12 cellular contexts compared by ENCODE assay signal in the genomic region with DNA sequence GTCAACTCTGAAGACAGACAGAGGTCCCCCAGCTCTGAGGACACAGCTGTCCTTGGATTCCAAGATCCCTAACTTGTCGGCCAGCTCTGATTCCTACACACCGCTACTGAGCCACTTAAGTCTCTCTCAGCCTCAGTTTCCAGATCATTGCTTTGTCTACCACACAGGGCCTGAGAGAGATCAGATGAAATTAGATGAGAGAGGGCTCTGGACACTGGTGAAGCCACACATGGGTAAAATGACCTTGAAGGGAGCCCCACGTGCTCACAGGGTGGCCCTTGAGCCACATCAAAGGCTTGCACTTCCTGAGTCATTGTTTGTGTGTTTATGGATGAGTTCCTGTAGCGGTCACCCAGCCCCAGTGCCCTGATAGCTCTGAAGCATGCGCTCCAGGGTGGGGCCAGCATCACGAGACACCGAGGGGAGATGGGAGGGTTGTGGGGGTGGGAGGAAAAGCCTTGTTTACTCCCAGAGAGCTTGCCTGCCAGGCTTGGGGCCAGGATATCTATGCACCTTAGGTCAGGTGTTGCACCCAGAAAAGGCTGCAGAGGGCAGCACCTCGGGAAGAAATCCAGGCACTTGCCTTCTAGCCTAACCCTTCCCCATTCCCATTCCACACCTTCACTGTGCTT. TPM values are rescaled to one million over a fixed set of nuclear protein-coding genes. Genes with fewer than 3 reads are reported as not detected.
A peak's percentile ranks its signal among the peaks of the same experiment; 100 is the strongest.
DNase-seq lines count a peak whose midpoint lies in the region; ATAC-seq, FAIRE-seq and TF ChIP-seq lines count a peak whose summit lies in the region.
"Had no signal": no experiment of that assay in that cellular context is flagged by ENCODE, and none has a peak within 500 bp of the region (broad histone marks: within the 10 kb centered on the region; RNA-seq: fewer than 3 reads in every experiment).

No MANE protein-coding gene starts in this region.

- TF ChIP-seq CTCF in IMR-90 (conservative IDR thresholded peaks at IDR 0.05; ENCODE audit: low read depth, low read length) (0 out of 2 replicates have a peak, but pooled peaks have one; percentile 3), GM12878 (IDR thresholded peaks at IDR 0.05 in 2 of 3, conservative IDR thresholded peaks at IDR 0.05 in 1 of 3; ENCODE audit: control insufficient read depth in 2 of 3, extremely low read depth in 1 of 3, insufficient read depth in 1 of 3, low read depth in 3 of 3, low read length in 3 of 3) (peak in 1 of 3 experiments; percentile 11; a peak in 2 of 6 replicates), left lung (IDR thresholded peaks at IDR 0.05) (no peak)
- no peak for TF ChIP-seq CTCF in CD8-positive, alpha-beta T cell (IDR thresholded peaks at IDR 0.05)

- no peak overlapping the region for H2BK20ac ChIP-seq in IMR-90 (ENCODE audit: low read depth, low read length)

- H3K23ac ChIP-seq in IMR-90 (ENCODE audit: low read depth, low read length) = no peak overlapping the region

- no peak overlapping the region for H3K9ac ChIP-seq in IMR-90 (ENCODE audit: low read depth, low read length)
- H3K9ac ChIP-seq in GM12878 (ENCODE audit: control insufficient read depth, insufficient read depth, low read length) = no peak overlapping the region

- H3K4me2 ChIP-seq in IMR-90 (ENCODE audit: low read depth, low read length) = no peak overlapping the region
- no peak overlapping the region for H3K4me2 ChIP-seq in GM12878 (ENCODE audit: control insufficient read depth, insufficient read depth)

- no peak overlapping the region for H2AK5ac ChIP-seq in IMR-90 (ENCODE audit: low read depth, low read length)

- H3K4me1 ChIP-seq in IMR-90 (ENCODE audit: control insufficient read depth, insufficient read depth, low read length) = no peaks in the 10 kb centered on the region
- H3K4me1 ChIP-seq in GM12878 (ENCODE audit: control insufficient read depth, insufficient read depth, low read length) = no peaks in the 10 kb centered on the region
- H3K4me1 ChIP-seq in left lung = no peaks in the 10 kb centered on the region
- no peaks in the 10 kb centered on the region for H3K4me1 ChIP-seq in CD8-positive, alpha-beta T cell (ENCODE audit: insufficient read depth, low read length)
- H3K4me1 ChIP-seq: tibial artery had no signal

- H3K9me3 Mint-ChIP-seq in CD8-positive, alpha-beta T cell = no peaks in the 10 kb centered on the region

- WGBS in IMR-90 (ENCODE audit: extremely low coverage in 2 of 2, insufficient read length in 1 of 2), 2 experiments = no CpG with 5 or more reads among the region's 8 CpGs
- WGBS in GM12878 (ENCODE audit: insufficient coverage, insufficient replicate concordance, low lambda C conversion rate, missing lambda C conversion rate) = 28% methylated on average over 8 of the region's 8 CpGs

- no peak overlapping the region for H3K14ac ChIP-seq in IMR-90 (replicated peaks; ENCODE audit: low read depth, low read length)

- H2BK5ac ChIP-seq in IMR-90 (ENCODE audit: low read depth, low read length, poor library complexity, severe bottlenecking) = no peak overlapping the region

- H2AFZ ChIP-seq in IMR-90 (replicated peaks; ENCODE audit: low read length, poor library complexity) = no peak overlapping the region
- H2AFZ ChIP-seq in GM12878 (ENCODE audit: control insufficient read depth, low read depth, low read length) = no peak overlapping the region

- TF ChIP-seq POLR2A in IMR-90 (IDR thresholded peaks at IDR 0.05; ENCODE audit: low read depth, low read length) (no peak), GM12878 (IDR thresholded peaks at IDR 0.05; ENCODE audit: low read depth, low read length) (no peak)

- in situ Hi-C loops in Caki2 (cut with HindIII; ENCODE audit: low pct_unique_long_range_greater_than_20kb, low sequenced_read_pairs) (no loop called here), IMR-90 (cut with MboI; ENCODE audit: low sequenced_read_pairs) (no loop called here), GM12878 (cut with MboI) (no loop called here)

- H3K9me3 ChIP-seq in IMR-90 (ENCODE audit: control insufficient read depth, insufficient read depth, low read length) = no peaks in the 10 kb centered on the region
- no peaks in the 10 kb centered on the region for H3K9me3 ChIP-seq in GM12878 (replicated peaks; ENCODE audit: control insufficient read depth, insufficient read depth, low read length)
- peaks cover 0 to 3% of the 10 kb centered on the region in 2 donors for H3K9me3 ChIP-seq in left lung
- no peaks in the 10 kb centered on the region for H3K9me3 ChIP-seq in CD8-positive, alpha-beta T cell (ENCODE audit: low read length)
- H3K9me3 ChIP-seq: tibial artery had no signal

- CTCF ChIA-PET in IMR-90 (lab: Yijun Ruan, JAX) = interaction anchor here (1.4 kb wide), 1 partner anchor 14 kb away, joined by 3 read pairs; no protein-coding TSS in a partner anchor
- CTCF ChIA-PET in GM12878 (lab: Yijun Ruan, JAX) = interaction anchor here (0.7 kb wide), 1 partner anchor 149 kb away, joined by 3 read pairs; no protein-coding TSS in a partner anchor
- CTCF ChIA-PET in CD8-positive, alpha-beta T cell (lab: Charles Lee) = no interaction called here

- no peaks in the 10 kb centered on the region for H3K27me3 Mint-ChIP-seq in CD8-positive, alpha-beta T cell (ENCODE audit: low read depth)
- H3K27me3 Mint-ChIP-seq: activated B cell treated with CpG ODN at 0.5 μM for 24 hours had no signal

- no peak overlapping the region for H2AK9ac ChIP-seq in IMR-90 (replicated peaks; ENCODE audit: low read depth, low read length, poor library complexity)

- H4K5ac ChIP-seq in IMR-90 (ENCODE audit: low read depth, low read length) = no peak overlapping the region

- H3K4me3 ChIP-seq in IMR-90 (ENCODE audit: insufficient read depth, low read depth, low read length) = no peak overlapping the region
- no peak overlapping the region for H3K4me3 ChIP-seq in GM12878
- H3K4me3 ChIP-seq in left lung = no peak overlapping the region
- no peak overlapping the region for H3K4me3 ChIP-seq in CD8-positive, alpha-beta T cell (ENCODE audit: low read depth, low read length)
- H3K4me3 ChIP-seq: tibial artery had no signal

- H4K91ac ChIP-seq in IMR-90 (ENCODE audit: insufficient read depth, low read depth, low read length) = no peak overlapping the region

- no peaks in the 10 kb centered on the region for H3K4me1 Mint-ChIP-seq in CD8-positive, alpha-beta T cell (ENCODE audit: low read depth)
- H3K4me1 Mint-ChIP-seq: activated B cell treated with CpG ODN at 0.5 μM for 24 hours had no signal

- H3K56ac ChIP-seq in IMR-90 (ENCODE audit: extremely low read depth, insufficient read depth, low read length) = no peak overlapping the region

- no peak overlapping the region for H3K27ac Mint-ChIP-seq in CD8-positive, alpha-beta T cell
- H3K27ac Mint-ChIP-seq: activated B cell treated with CpG ODN at 0.5 μM for 24 hours had no signal

- H4K8ac ChIP-seq in IMR-90 (ENCODE audit: low read depth in 2 of 2, low read length in 2 of 2) = no peak overlapping the region

- peak; percentile 31 for DNase-seq in Caki2 (ENCODE audit: low read depth)
- no peak for DNase-seq in IMR-90
- no peak for DNase-seq in GM12878 (ENCODE audit: low read depth, low spot score)
- DNase-seq in left lung = no peak
- DNase-seq in CD8-positive, alpha-beta T cell = no peak
- DNase-seq in NCI-H2029 (lab: John Stamatoyannopoulos, UW) = no peak
- no peak for DNase-seq in activated CD4-positive, CD25-positive, alpha-beta regulatory T cell treated with anti-CD3 and anti-CD28 coated beads, Interleukin-2, amount 50 U/mL, for 72 hours
- DNase-seq: activated B cell treated with CpG ODN at 0.5 μM for 24 hours; stimulated activated CD4-positive, alpha-beta T cell treated with anti-CD3 and anti-CD28 coated beads, Interleukin-2, amount 100 ng/mL, for 24 hours; tibial artery had no signal

- no peak overlapping the region for H3K18ac ChIP-seq in IMR-90 (ENCODE audit: low read depth, low read length)

- POLR2A ChIA-PET in IMR-90 (lab: Charles Lee; ENCODE audit: unreplicated experiment) (no interaction called here), GM12878 (lab: Charles Lee) (no interaction called here)
- POLR2A ChIA-PET in CD8-positive, alpha-beta T cell (lab: Charles Lee) = no interaction called here

- H3K27ac ChIP-seq in IMR-90 (ENCODE audit: insufficient read depth, low read length) = no peak overlapping the region
- no peak overlapping the region for H3K27ac ChIP-seq in GM12878 (ENCODE audit: control insufficient read depth, insufficient read depth)
- H3K27ac ChIP-seq in left lung = no peak overlapping the region
- H3K27ac ChIP-seq in CD8-positive, alpha-beta T cell (ENCODE audit: low read depth, low read length) = no peak overlapping the region
- H3K27ac ChIP-seq: tibial artery had no signal

- no peak overlapping the region for H3K4ac ChIP-seq in IMR-90 (ENCODE audit: low read depth, low read length)

- BruUV-seq in IMR-90 (replicated peaks; lab: Mats Ljungman, UMichigan) (no TSS peak), GM12878 (replicated peaks; lab: Mats Ljungman, UMichigan) (no TSS peak)

- H3K9me1 ChIP-seq in IMR-90 (ENCODE audit: insufficient read depth, low read length) = no peaks in the 10 kb centered on the region

- H2BK120ac ChIP-seq in IMR-90 (ENCODE audit: low read depth, low read length) = no peak overlapping the region

- RAD21 ChIA-PET in GM12878 (lab: Charles Lee; ENCODE audit: unreplicated experiment) = no interaction called here

- SMC1A ChIA-PET in GM12878 (lab: Charles Lee; ENCODE audit: uncharacterized antibody, unreplicated experiment) = interaction anchor here (1.3 kb wide), 1 partner anchor 10 kb away, joined by 5 read pairs; no protein-coding TSS in a partner anchor

- H2BK15ac ChIP-seq in IMR-90 (ENCODE audit: low read depth, low read length) = no peak overlapping the region

- ATAC-seq in IMR-90 (ENCODE audit: low read depth) (no peak), GM12878 (peak; percentile 32), left lung (peak; percentile 58), HG03025 (IDR thresholded peaks at IDR 0.05; ENCODE audit: low FRiP score, unreplicated experiment) (no peak)
- ATAC-seq in CD8-positive, alpha-beta T cell = no peak

- TF ChIP-seq RAD21 in IMR-90 (IDR thresholded peaks at IDR 0.05; ENCODE audit: low read length) (no peak), GM12878 (IDR thresholded peaks at IDR 0.05; ENCODE audit: insufficient read depth, low read depth, low read length) (no peak)

- H4K20me1 ChIP-seq in IMR-90 (ENCODE audit: insufficient read depth, low read length) = no peaks in the 10 kb centered on the region
- no peaks in the 10 kb centered on the region for H4K20me1 ChIP-seq in GM12878 (ENCODE audit: control insufficient read depth, insufficient read depth)

- no peak for FAIRE-seq in GM12878 (lab: Jason Lieb, UNC)

- no peak overlapping the region for H3K4me3 Mint-ChIP-seq in CD8-positive, alpha-beta T cell
- H3K4me3 Mint-ChIP-seq: activated B cell treated with CpG ODN at 0.5 μM for 24 hours had no signal

- H3K79me2 ChIP-seq in GM12878 (ENCODE audit: control insufficient read depth, insufficient read depth, low read length) = no peaks in the 10 kb centered on the region

- peaks cover 7% of the 10 kb centered on the region for H3K27me3 ChIP-seq in IMR-90 (ENCODE audit: control insufficient read depth, insufficient read depth, low read length)
- no peaks in the 10 kb centered on the region for H3K27me3 ChIP-seq in GM12878 (replicated peaks in 1 of 2; ENCODE audit: control insufficient read depth in 2 of 2, insufficient read depth in 2 of 2, low read length in 1 of 2)
- H3K27me3 ChIP-seq in left lung = no peaks in the 10 kb centered on the region
- no peaks in the 10 kb centered on the region for H3K27me3 ChIP-seq in CD8-positive, alpha-beta T cell (ENCODE audit: insufficient read depth, low read length)
- H3K27me3 ChIP-seq: tibial artery had no signal

- no peaks in the 10 kb centered on the region for H3K36me3 Mint-ChIP-seq in CD8-positive, alpha-beta T cell

- intact Hi-C loops in IMR-90 (cut with micrococcal nuclease) (no loop called here), GM12878 (cut with micrococcal nuclease; ENCODE audit: unreplicated experiment) (no loop called here), left lung (cut with DNase I) (no loop called here)
- intact Hi-C loops in CD8-positive, alpha-beta T cell (cut with DNase I, micrococcal nuclease) = no loop called here

- H3K79me1 ChIP-seq in IMR-90 (ENCODE audit: low read depth in 1 of 2, low read length in 2 of 2) = no peaks in the 10 kb centered on the region

- dilution Hi-C loops in IMR-90 (cut with HindIII; ENCODE audit: low sequenced_read_pairs, unreplicated experiment) = no loop called here

- H3K36me3 ChIP-seq in IMR-90 (ENCODE audit: control insufficient read depth, insufficient read depth, low read length) (no peaks in the 10 kb centered on the region), GM12878 (ENCODE audit: control insufficient read depth in 2 of 2, insufficient read depth in 2 of 2, low read length in 1 of 2) (no peaks in the 10 kb centered on the region), left lung (no peaks in the 10 kb centered on the region)
- H3K36me3 ChIP-seq in CD8-positive, alpha-beta T cell (ENCODE audit: insufficient read depth, low read length) = no peaks in the 10 kb centered on the region
- H3K36me3 ChIP-seq: tibial artery had no signal

- TF ChIP-seq EP300 in GM12878 (IDR thresholded peaks at IDR 0.05; ENCODE audit: borderline replicate concordance in 1 of 2, control insufficient read depth in 1 of 2, low read depth in 2 of 2, low read length in 2 of 2) = no peak

RNA-seq across cellular contexts. Expression of gene SLC6A2, which starts 32.7 kb away (rescaled TPM):
- total RNA-seq in Caki2 (2014; rRNA removed; shearing (Covaris generic); ENCODE audit: low replicate concordance) = not detected in 2 replicates
- total RNA-seq in IMR-90 (2012; rRNA removed) = not detected in 2 replicates
- polyA plus RNA-seq in IMR-90 (2012; rRNA removed) = not detected in 2 replicates
- not detected in 2 replicates for polyA plus RNA-seq in IMR-90 (2012; cell fraction: cytosol; rRNA removed)
- not detected in 2 replicates for polyA plus RNA-seq in IMR-90 (2012; cell fraction: nucleus; rRNA removed; ENCODE audit: low replicate concordance)
- total RNA-seq in GM12878 (2013; cell fraction: nucleolus; rRNA removed) = not detected in 2 replicates
- total RNA-seq in GM12878 (2014; rRNA removed) = not detected in 2 replicates
- total RNA-seq in GM12878 (2014; rRNA removed; fragmentation: Illumina TruSeq; extraction: Trizol) = not detected in 2 replicates
- not detected in 2 replicates for total RNA-seq in GM12878 (2021)
- not detected for polyA plus RNA-seq in GM12878 (2011; ENCODE audit: low read depth)
- not detected in 2 replicates for polyA plus RNA-seq in GM12878 (2011; rRNA removed)
- polyA plus RNA-seq in GM12878 (2011; cell fraction: cytosol; rRNA removed) = not detected in 2 replicates
- not detected in 2 replicates for polyA plus RNA-seq in GM12878 (2011; cell fraction: nucleus; rRNA removed)
- polyA plus RNA-seq in GM12878 (2012) = not detected in 2 replicates
- polyA plus RNA-seq in GM12878 (2014; fragmentation: Illumina TruSeq; extraction: Trizol) = not detected in 2 replicates
- not detected for polyA plus RNA-seq in GM12878 (2014; fragmentation: Nextera tagmentation; extraction: Ambion mirVana)
- polyA plus RNA-seq in GM12878 (2014; rRNA removed) = not detected in 2 replicates
- not detected for polyA plus RNA-seq in GM12878 (2016; fragmentation: Nextera tagmentation; extraction: Ambion mirVana)
- polyA minus RNA-seq in GM12878 (2011; rRNA and poly(A)+ RNA removed) = not detected in 2 replicates
- polyA minus RNA-seq in GM12878 (2011; cell fraction: cytosol; rRNA and poly(A)+ RNA removed) = not detected in 2 replicates
- polyA minus RNA-seq in GM12878 (2011; cell fraction: nucleus; rRNA and poly(A)+ RNA removed) = not detected in 2 replicates
- not detected for total RNA-seq in left lung
- not detected for total RNA-seq in CD8-positive, alpha-beta T cell
- total RNA-seq: activated B cell treated with CpG ODN at 0.5 μM for 24 hours, fibroblast of lung had no signal
- polyA plus RNA-seq: fibroblast of lung had no signal

RNA-seq across cellular contexts. Expression of gene CAPNS2, which starts 56.6 kb away (rescaled TPM):
- total RNA-seq in Caki2 (2014; rRNA removed; shearing (Covaris generic); ENCODE audit: low replicate concordance) = not detected in 2 replicates
- total RNA-seq in IMR-90 (2012; rRNA removed) (0.56 and 0.72 TPM in 2 replicates), GM12878 (2014; rRNA removed) (not detected in 2 replicates), GM12878 (2014; rRNA removed; fragmentation: Illumina TruSeq; extraction: Trizol) (not detected in 2 replicates), GM12878 (2021) (not detected in 2 replicates), left lung (1 to 10 TPM in 1 of 2 donors, under 1 TPM in 1; 0.41 to 1.2 TPM)
- polyA plus RNA-seq in IMR-90 (2012; rRNA removed) (0.09 TPM in 1 of 2 replicates, not detected in the other), GM12878 (2011; rRNA removed) (not detected in 2 replicates), GM12878 (2014; fragmentation: Illumina TruSeq; extraction: Trizol) (not detected in 2 replicates), GM12878 (2014; fragmentation: Nextera tagmentation; extraction: Ambion mirVana) (not detected), GM12878 (2014; rRNA removed) (not detected in 2 replicates), GM12878 (2016; fragmentation: Nextera tagmentation; extraction: Ambion mirVana) (not detected)
- not detected in 2 replicates for polyA plus RNA-seq in IMR-90 (2012; cell fraction: cytosol; rRNA removed)
- polyA plus RNA-seq in IMR-90 (2012; cell fraction: nucleus; rRNA removed; ENCODE audit: low replicate concordance) = 0.23 and 0.39 TPM in 2 replicates
- total RNA-seq in GM12878 (2013; cell fraction: nucleolus; rRNA removed) = not detected in 2 replicates
- polyA plus RNA-seq in GM12878 (2011; ENCODE audit: low read depth) = not detected
- polyA plus RNA-seq in GM12878 (2011; cell fraction: cytosol; rRNA removed) = not detected in 2 replicates
- not detected in 2 replicates for polyA plus RNA-seq in GM12878 (2011; cell fraction: nucleus; rRNA removed)
- not detected in 2 replicates for polyA plus RNA-seq in GM12878 (2012)
- polyA minus RNA-seq in GM12878 (2011; rRNA and poly(A)+ RNA removed) = not detected in 2 replicates
- not detected in 2 replicates for polyA minus RNA-seq in GM12878 (2011; cell fraction: cytosol; rRNA and poly(A)+ RNA removed)
- not detected in 2 replicates for polyA minus RNA-seq in GM12878 (2011; cell fraction: nucleus; rRNA and poly(A)+ RNA removed)
- total RNA-seq in CD8-positive, alpha-beta T cell = not detected
- total RNA-seq: activated B cell treated with CpG ODN at 0.5 μM for 24 hours had no signal
- polyA plus RNA-seq: fibroblast of lung had no signal

Comparison
In these comparisons a context has a peak if more than half of its experiments do, and no peak if none do; other contexts are left out.
1. ATAC-seq: peak in GM12878 (single experiment) and left lung (single experiment); none in IMR-90 (single experiment), CD8-positive, alpha-beta T cell (single experiment) and HG03025 (single experiment).